8 cellular contexts compared by ENCODE assay signal in the genomic region with DNA sequence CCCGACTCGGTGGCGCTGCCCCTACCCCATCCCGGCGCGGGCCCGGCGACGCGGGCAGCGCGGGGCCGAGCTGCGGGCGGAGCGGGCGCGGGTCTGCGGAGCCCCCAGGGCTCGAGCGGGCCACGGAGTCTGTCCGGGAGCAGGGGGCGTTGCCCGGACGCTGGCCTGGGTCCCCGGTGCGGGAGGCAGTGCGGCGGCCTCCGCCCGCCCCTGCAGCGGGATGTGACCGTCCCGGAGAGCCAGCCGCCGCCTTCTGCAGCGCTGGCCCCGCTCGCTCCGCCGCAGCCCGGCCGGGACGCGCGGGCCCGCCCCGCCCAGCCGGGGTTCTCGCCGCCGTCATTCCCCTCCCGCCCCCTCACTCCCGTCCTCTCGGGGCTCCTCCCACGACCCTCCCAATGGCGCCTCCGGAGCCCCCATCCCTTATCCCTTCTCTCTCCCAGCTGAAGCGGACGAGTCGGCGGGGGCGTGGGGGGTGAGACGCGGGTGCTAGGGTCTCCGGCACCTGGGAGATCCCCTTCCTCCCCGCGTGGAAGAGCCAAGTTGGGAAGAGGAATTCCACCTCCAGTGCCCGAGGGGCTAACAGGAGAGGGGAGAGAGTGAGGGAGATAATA. TPM values are rescaled to one million over a fixed set of nuclear protein-coding genes. Genes with fewer than 3 reads are reported as not detected.
A peak's percentile ranks its signal among the peaks of the same experiment; 100 is the strongest.
DNase-seq lines count a peak whose midpoint lies in the region; ATAC-seq and TF ChIP-seq lines count a peak whose summit lies in the region.

TSS of gene FNDC4 (minus strand) at position 257 of the 611 bp plus-strand sequence. CDS start 521 bp downstream, outside the sequence.

- no peaks in the 10 kb centered on the region for H3K9me3 Mint-ChIP-seq in activated T-cell treated with anti-CD3 and anti-CD28 coated beads, Interleukin-2, amount 50 U/mL, for 4 hours
- no peaks in the 10 kb centered on the region for H3K9me3 Mint-ChIP-seq in natural killer cell treated with Interleukin-12 subunit alpha and Interleukin-12 subunit beta and Interleukin-15 and Interleukin-18, amount 100 ng/mL, for 72 hours

- H3K4me3 ChIP-seq in fibroblast of mammary gland (ENCODE audit: control insufficient read depth, low read depth, low read length) = peak within 1 kb of the TSS; percentile 61

- no peak for DNase-seq in activated CD4-positive, CD25-positive, alpha-beta regulatory T cell treated with anti-CD3 and anti-CD28 coated beads, Interleukin-2, amount 50 U/mL, for 72 hours
- no peak for DNase-seq in activated T-cell treated with anti-CD3 and anti-CD28 coated beads, Interleukin-2, amount 50 U/mL, for 4 hours
- DNase-seq in fibroblast of mammary gland (ENCODE audit: low read depth) (no peak), NK-92 (lab: John Stamatoyannopoulos, UW; ENCODE audit: unreplicated experiment) (no peak)
- DNase-seq in natural killer cell treated with Interleukin-12 subunit alpha and Interleukin-12 subunit beta and Interleukin-15 and Interleukin-18, amount 100 ng/mL, for 72 hours (ENCODE audit: low spot score) = no peak

- H3K4me3 Mint-ChIP-seq in activated T-cell treated with anti-CD3 and anti-CD28 coated beads, Interleukin-2, amount 50 U/mL, for 4 hours = peak within 1 kb of the TSS; percentile 55
- peak within 1 kb of the TSS; percentile 71 for H3K4me3 Mint-ChIP-seq in natural killer cell treated with Interleukin-12 subunit alpha and Interleukin-12 subunit beta and Interleukin-15 and Interleukin-18, amount 100 ng/mL, for 72 hours

- peaks cover 15% of the 10 kb centered on the region for H3K4me1 Mint-ChIP-seq in activated T-cell treated with anti-CD3 and anti-CD28 coated beads, Interleukin-2, amount 50 U/mL, for 4 hours (ENCODE audit: low read depth)
- peaks cover 15 to 20% of the 10 kb centered on the region in 2 donors for H3K4me1 Mint-ChIP-seq in natural killer cell treated with Interleukin-12 subunit alpha and Interleukin-12 subunit beta and Interleukin-15 and Interleukin-18, amount 100 ng/mL, for 72 hours (ENCODE audit: low read depth in 2 of 2)

- peak; percentile 62 for ATAC-seq in activated CD4-positive, CD25-positive, alpha-beta regulatory T cell treated with anti-CD3 and anti-CD28 coated beads, Interleukin-2, amount 50 U/mL, for 24 hours
- peak; percentile 83 to 84 for ATAC-seq in activated T-cell treated with anti-CD3 and anti-CD28 coated beads, Interleukin-2, amount 50 U/mL, for 4 hours
- ATAC-seq in natural killer cell treated with Interleukin-12 subunit alpha and Interleukin-12 subunit beta and Interleukin-15 and Interleukin-18, amount 100 ng/mL, for 72 hours = peak; percentile 59 to 66
- ATAC-seq in HG03175 (IDR thresholded peaks at IDR 0.05; ENCODE audit: unreplicated experiment) = no peak
- ATAC-seq in GM18873 (IDR thresholded peaks at IDR 0.05; ENCODE audit: low FRiP score, unreplicated experiment) = no peak

- H3K27me3 Mint-ChIP-seq in activated T-cell treated with anti-CD3 and anti-CD28 coated beads, Interleukin-2, amount 50 U/mL, for 4 hours (ENCODE audit: low read depth) = peaks cover 46% of the 10 kb centered on the region
- peaks cover 46 to 54% of the 10 kb centered on the region in 2 donors for H3K27me3 Mint-ChIP-seq in natural killer cell treated with Interleukin-12 subunit alpha and Interleukin-12 subunit beta and Interleukin-15 and Interleukin-18, amount 100 ng/mL, for 72 hours

- H3K36me3 Mint-ChIP-seq in activated T-cell treated with anti-CD3 and anti-CD28 coated beads, Interleukin-2, amount 50 U/mL, for 4 hours (ENCODE audit: insufficient read depth) = no peaks in the 10 kb centered on the region
- peaks cover 6% of the 10 kb centered on the region for H3K36me3 Mint-ChIP-seq in natural killer cell treated with Interleukin-12 subunit alpha and Interleukin-12 subunit beta and Interleukin-15 and Interleukin-18, amount 100 ng/mL, for 72 hours

- no peak for TF ChIP-seq CTCF in fibroblast of mammary gland (conservative IDR thresholded peaks at IDR 0.05; ENCODE audit: control insufficient read depth, insufficient read depth, low read depth, low read length)

- H3K27ac Mint-ChIP-seq in natural killer cell treated with Interleukin-12 subunit alpha and Interleukin-12 subunit beta and Interleukin-15 and Interleukin-18, amount 100 ng/mL, for 72 hours = no peak within 1 kb of the TSS

RNA-seq across cellular contexts. Expression of gene FNDC4, which starts in this region (rescaled TPM):
- total RNA-seq in activated T-cell treated with anti-CD3 and anti-CD28 coated beads, Interleukin-2, amount 50 U/mL, for 4 hours = under 1 TPM in 1 of 3 donors, not detected in 2; 0.11 TPM
- not detected for total RNA-seq in natural killer cell treated with Interleukin-12 subunit alpha and Interleukin-12 subunit beta and Interleukin-15 and Interleukin-18, amount 100 ng/mL, for 72 hours

Comparison
In these comparisons a context has a peak if more than half of its experiments do, and no peak if none do; other contexts are left out.
1. Peak in ATAC-seq in activated T-cell treated with anti-CD3 and anti-CD28 coated beads, Interleukin-2, amount 50 U/mL, for 4 hours; RNA of the gene not detected or under 1 TPM.
2. Peak in ATAC-seq in natural killer cell treated with Interleukin-12 subunit alpha and Interleukin-12 subunit beta and Interleukin-15 and Interleukin-18, amount 100 ng/mL, for 72 hours; RNA of the gene not detected or under 1 TPM.
3. ATAC-seq: peak in activated CD4-positive, CD25-positive, alpha-beta regulatory T cell treated with anti-CD3 and anti-CD28 coated beads, Interleukin-2, amount 50 U/mL, for 24 hours (2 of 2); none in HG03175 (single experiment) and GM18873 (single experiment).